In the genomic region with DNA sequence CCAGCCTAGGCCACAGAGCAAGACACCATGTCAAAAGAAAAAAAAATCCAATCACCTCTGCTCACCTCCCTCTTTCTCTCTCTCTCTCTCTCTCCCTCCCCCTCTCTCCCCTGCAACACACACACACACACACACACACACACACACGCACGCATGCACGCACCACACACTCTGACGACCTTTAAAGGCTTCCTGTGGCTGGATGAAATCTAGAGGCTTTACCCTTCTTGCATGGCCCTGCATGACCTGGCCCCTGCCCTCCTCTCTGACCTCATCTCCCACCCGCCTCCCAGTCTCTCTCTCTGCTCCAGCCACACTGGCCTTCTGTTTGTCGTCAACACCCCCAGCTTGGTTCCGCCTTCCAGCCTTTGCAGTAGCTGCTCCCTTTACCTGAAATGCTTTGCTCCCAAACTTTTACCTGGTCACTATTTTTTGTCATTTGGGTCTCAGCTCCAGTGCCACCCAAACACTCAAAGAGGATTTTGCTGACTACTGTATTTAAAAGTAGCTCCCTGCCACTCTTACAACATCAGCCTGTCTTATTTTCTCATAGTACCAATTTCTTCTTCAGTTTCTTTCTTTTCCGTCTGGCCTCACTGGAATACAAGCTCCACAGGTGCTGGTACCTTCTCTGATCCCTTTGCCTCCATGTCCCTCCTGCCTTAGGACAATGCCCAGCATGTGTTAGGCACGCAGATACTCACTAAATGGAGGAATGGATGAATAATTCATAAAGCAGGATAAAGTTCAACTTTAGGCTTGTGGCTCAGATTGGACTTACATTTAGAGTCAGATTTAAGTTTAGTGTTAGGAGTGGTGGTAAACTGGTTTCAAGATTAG, we compare ENCODE assay signal across 14 cellular contexts. TPM values are rescaled to one million over a fixed set of nuclear protein-coding genes. Genes with fewer than 3 reads are reported as not detected.
DNase-seq lines count a peak whose midpoint lies in the region; ATAC-seq and TF ChIP-seq lines count a peak whose summit lies in the region.
"Had no signal": no experiment of that assay in that cellular context is flagged by ENCODE, and none has a peak within 500 bp of the region (broad histone marks: within the 10 kb centered on the region; RNA-seq: fewer than 3 reads in every experiment).

No MANE protein-coding gene starts in this region.

- H3K27me3 ChIP-seq in endodermal cell (ENCODE audit: control insufficient read depth, insufficient read depth, low read length, poor library complexity, severe bottlenecking), result no peaks in the 10 kb centered on the region

- no peaks in the 10 kb centered on the region for H3K4me1 ChIP-seq in endodermal cell (ENCODE audit: control insufficient read depth, insufficient read depth, low read length)
- H3K4me1 ChIP-seq: sigmoid colon had no signal

- H3K9me3 ChIP-seq in endodermal cell (ENCODE audit: control insufficient read depth, low read length), result no peaks in the 10 kb centered on the region
- H3K9me3 ChIP-seq: sigmoid colon had no signal

- no peak overlapping the region for H3K4me3 ChIP-seq in endodermal cell (ENCODE audit: low read length)
- H3K4me3 ChIP-seq: sigmoid colon had no signal

- 73 to 76% methylated on average over 5 to 9 of the region's 9 CpGs for WGBS in endodermal cell (ENCODE audit: insufficient coverage in 1 of 2, insufficient read length in 1 of 2), 2 experiments

- H3K9ac ChIP-seq in endodermal cell (ENCODE audit: extremely low read depth, low read length, poor library complexity, severe bottlenecking), result no peak overlapping the region

- H3K36me3 Mint-ChIP-seq in T-helper 2 cell treated with Interferon-gamma antibody and Interleukin-4, amounts not matched to agents 5 μg/mL and 100 μg/mL, for 36 hours (ENCODE audit: low read depth), result peaks cover 10% of the 10 kb centered on the region
- H3K36me3 Mint-ChIP-seq in endodermal cell (ENCODE audit: low read depth), result no peaks in the 10 kb centered on the region
- H3K36me3 Mint-ChIP-seq in stimulated activated naive CD8-positive, alpha-beta T cell treated with anti-CD3 and anti-CD28 coated beads, Interleukin-15, Interleukin-2, amounts not matched to agents 100 ng/mL and 50 ng/mL, for 24 hours (ENCODE audit: low read depth), result peaks cover 25% of the 10 kb centered on the region
- H3K36me3 Mint-ChIP-seq: brain had no signal

- H3K9me3 Mint-ChIP-seq in T-helper 2 cell treated with Interferon-gamma antibody and Interleukin-4, amounts not matched to agents 5 μg/mL and 100 μg/mL, for 36 hours, result no peaks in the 10 kb centered on the region
- no peaks in the 10 kb centered on the region for H3K9me3 Mint-ChIP-seq in endodermal cell
- no peaks in the 10 kb centered on the region for H3K9me3 Mint-ChIP-seq in stimulated activated naive CD8-positive, alpha-beta T cell treated with anti-CD3 and anti-CD28 coated beads, Interleukin-15, Interleukin-2, amounts not matched to agents 100 ng/mL and 50 ng/mL, for 24 hours
- H3K9me3 Mint-ChIP-seq: brain had no signal

- peaks cover 56% of the 10 kb centered on the region for H3K4me1 Mint-ChIP-seq in T-helper 2 cell treated with Interferon-gamma antibody and Interleukin-4, amounts not matched to agents 5 μg/mL and 100 μg/mL, for 36 hours (ENCODE audit: low read depth)
- peaks cover 4% of the 10 kb centered on the region for H3K4me1 Mint-ChIP-seq in endodermal cell
- peaks cover 93% of the 10 kb centered on the region for H3K4me1 Mint-ChIP-seq in stimulated activated naive CD8-positive, alpha-beta T cell treated with anti-CD3 and anti-CD28 coated beads, Interleukin-15, Interleukin-2, amounts not matched to agents 100 ng/mL and 50 ng/mL, for 24 hours (ENCODE audit: low read depth)
- H3K4me1 Mint-ChIP-seq: brain had no signal

- ATAC-seq in HG02610 (IDR thresholded peaks at IDR 0.05; ENCODE audit: unreplicated experiment), result no peak

- H3K27me3 Mint-ChIP-seq in T-helper 2 cell treated with Interferon-gamma antibody and Interleukin-4, amounts not matched to agents 5 μg/mL and 100 μg/mL, for 36 hours (ENCODE audit: low read depth), result peaks cover 36% of the 10 kb centered on the region
- peaks cover 3% of the 10 kb centered on the region for H3K27me3 Mint-ChIP-seq in endodermal cell (ENCODE audit: insufficient read depth)
- no peaks in the 10 kb centered on the region for H3K27me3 Mint-ChIP-seq in stimulated activated naive CD8-positive, alpha-beta T cell treated with anti-CD3 and anti-CD28 coated beads, Interleukin-15, Interleukin-2, amounts not matched to agents 100 ng/mL and 50 ng/mL, for 24 hours

- H3K4me3 Mint-ChIP-seq in T-helper 2 cell treated with Interferon-gamma antibody and Interleukin-4, amounts not matched to agents 5 μg/mL and 100 μg/mL, for 36 hours, result peak overlapping the region; percentile 68
- H3K4me3 Mint-ChIP-seq in endodermal cell, result no peak overlapping the region
- peak overlapping the region; percentile 70 for H3K4me3 Mint-ChIP-seq in stimulated activated naive CD8-positive, alpha-beta T cell treated with anti-CD3 and anti-CD28 coated beads, Interleukin-15, Interleukin-2, amounts not matched to agents 100 ng/mL and 50 ng/mL, for 24 hours
- H3K4me3 Mint-ChIP-seq: brain had no signal

- H3K36me3 ChIP-seq in endodermal cell (ENCODE audit: control insufficient read depth, insufficient read depth, low read length), result no peaks in the 10 kb centered on the region
- H3K36me3 ChIP-seq: sigmoid colon had no signal

- H3K27ac ChIP-seq in endodermal cell (ENCODE audit: low read depth, low read length), result no peak overlapping the region
- H3K27ac ChIP-seq: sigmoid colon had no signal

- peak; percentile 10 for DNase-seq in activated naive CD4-positive, alpha-beta T cell treated with Interleukin-2 at 50 U/mL for 16 hours
- DNase-seq in activated naive CD4-positive, alpha-beta T cell treated with anti-CD3 and anti-CD28 coated beads, Interleukin-2, amount 50 U/mL, for 16 hours, result no peak
- no peak for DNase-seq in T-helper 2 cell treated with Interferon-gamma antibody and Interleukin-4, amounts not matched to agents 5 μg/mL and 100 μg/mL, for 36 hours (ENCODE audit: low spot score)
- peak; percentile 73 for DNase-seq in endodermal cell
- DNase-seq in NCI-H2081 (lab: John Stamatoyannopoulos, UW), result no peak
- no peak for DNase-seq in germinal center (ENCODE audit: low spot score)
- DNase-seq: erythroblast, GDM1, NCI-H187 treated with DMSO at 0.1 percent for 48 hours, sigmoid colon had no signal

- no peak for TF ChIP-seq CTCF in endodermal cell (conservative IDR thresholded peaks at IDR 0.05)

- H3K27ac Mint-ChIP-seq in T-helper 2 cell treated with Interferon-gamma antibody and Interleukin-4, amounts not matched to agents 5 μg/mL and 100 μg/mL, for 36 hours, result peak overlapping the region; percentile 73
- H3K27ac Mint-ChIP-seq in endodermal cell, result peak overlapping the region; percentile 45
- H3K27ac Mint-ChIP-seq in stimulated activated naive CD8-positive, alpha-beta T cell treated with anti-CD3 and anti-CD28 coated beads, Interleukin-15, Interleukin-2, amounts not matched to agents 100 ng/mL and 50 ng/mL, for 24 hours, result peak overlapping the region; percentile 84

RNA-seq across cellular contexts. Expression of a gene that starts 4.3 kb away (rescaled TPM):
- total RNA-seq in endodermal cell, result not detected
- 0.21 TPM for polyA plus RNA-seq in endodermal cell (2013, experiment 1 of 2)
- polyA plus RNA-seq in endodermal cell (2013, experiment 2 of 2), result not detected
- total RNA-seq: sigmoid colon, urinary bladder had no signal

RNA-seq across cellular contexts. Expression of a gene that starts 7.6 kb away (rescaled TPM):
- total RNA-seq in endodermal cell, result not detected
- not detected for polyA plus RNA-seq in endodermal cell (2013, experiment 1 of 2)
- not detected for polyA plus RNA-seq in endodermal cell (2013, experiment 2 of 2)
- total RNA-seq: urinary bladder had no signal

RNA-seq across cellular contexts. Expression of a gene that starts 14.5 kb away (rescaled TPM):
- total RNA-seq in endodermal cell, result 1 to 10 TPM in 1 of 2 donors, not detected in 1; 1.3 TPM
- polyA plus RNA-seq in endodermal cell (2013, experiment 1 of 2), result not detected
- polyA plus RNA-seq in endodermal cell (2013, experiment 2 of 2), result not detected

RNA-seq across cellular contexts. Expression of a gene that starts 18.3 kb away (rescaled TPM):
- total RNA-seq in endodermal cell, result not detected
- 1.5 TPM for polyA plus RNA-seq in endodermal cell (2013, experiment 1 of 2)
- not detected for polyA plus RNA-seq in endodermal cell (2013, experiment 2 of 2)

RNA-seq across cellular contexts. Expression of a gene that starts 20.3 kb away (rescaled TPM):
- total RNA-seq in endodermal cell, result 10 to 100 TPM; 17.4 to 26.3 TPM
- polyA plus RNA-seq in endodermal cell (2013, experiment 1 of 2), result 26.5 TPM
- polyA plus RNA-seq in endodermal cell (2013, experiment 2 of 2), result 22.9 TPM

Comparison
In these comparisons a context has a peak if more than half of its experiments do, and no peak if none do; other contexts are left out.
1. DNase-seq: peak in activated naive CD4-positive, alpha-beta T cell treated with Interleukin-2 at 50 U/mL for 16 hours (single experiment) and endodermal cell (single experiment); none in activated naive CD4-positive, alpha-beta T cell treated with anti-CD3 and anti-CD28 coated beads, Interleukin-2, amount 50 U/mL, for 16 hours (single experiment), T-helper 2 cell treated with Interferon-gamma antibody and Interleukin-4, amounts not matched to agents 5 μg/mL and 100 μg/mL, for 36 hours (single experiment), NCI-H2081 (0 of 2) and germinal center (single experiment).
2. Peak in every context shown above with its lines, with median percentiles within 50 percentile points of each other: H3K27ac Mint-ChIP-seq.